In genomic region chr6:1606533-1607235, GRCh38 we compare ENCODE assay signal across 1 cellular context.
TF ChIP-seq lines count a peak whose summit lies in the region.

No MANE protein-coding gene starts in this region.

TF ChIP-seq in SK-N-SH treated with all-trans-retinoic acid at 6 μM for 48 hours, 23 proteins besides CTCF, POLR2A, EP300 and RAD21 (continued from another document):
- TF ChIP-seq CSRNP3 (CRISPR knock-in tag; IDR thresholded peaks at IDR 0.05) = no peak
- no peak for TF ChIP-seq ISL1 (CRISPR knock-in tag; IDR thresholded peaks at IDR 0.05)
- no peak for TF ChIP-seq TSHZ2 (CRISPR knock-in tag; IDR thresholded peaks at IDR 0.05)
